In the genomic region with DNA sequence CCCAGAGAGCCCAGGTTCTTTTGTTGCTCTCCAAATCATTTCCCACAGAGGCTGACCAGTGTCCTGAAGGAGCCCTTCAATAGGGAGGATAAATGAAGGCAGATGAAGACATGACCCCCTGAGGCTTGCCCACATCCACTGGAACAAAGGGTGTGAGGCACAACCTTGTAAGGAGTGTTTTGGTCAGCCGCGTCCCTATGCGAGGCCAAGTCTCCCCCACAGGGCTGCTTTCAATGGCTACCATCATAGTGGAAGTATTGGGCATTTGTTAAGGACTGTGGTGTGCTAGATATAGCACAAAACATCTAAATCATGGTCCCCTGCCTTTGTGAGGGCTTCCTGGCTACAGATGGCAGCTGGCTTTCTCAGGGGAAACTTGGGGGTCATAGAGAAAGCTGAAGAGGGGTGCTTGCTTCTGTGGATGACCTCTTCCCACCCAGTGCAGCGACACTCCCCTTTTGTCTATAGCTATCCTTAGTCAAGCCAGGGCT, we compare ENCODE assay signal across 10 cellular contexts.
DNase-seq lines count a peak whose midpoint lies in the region; ATAC-seq and TF ChIP-seq lines count a peak whose summit lies in the region.
"Had no signal": no experiment of that assay in that cellular context is flagged by ENCODE, and none has a peak within 500 bp of the region (broad histone marks: within the 10 kb centered on the region; RNA-seq: fewer than 3 reads in every experiment).

No MANE protein-coding gene starts in this region.

- no peak overlapping the region for H3K4me3 Mint-ChIP-seq in stimulated activated memory B cell treated with anti-CD40 and anti-IgM and Interleukin-4, amounts not matched to agents 10 μg/mL and 1 μg/mL and 100 μg/mL, for 72 hours
- H3K4me3 Mint-ChIP-seq: activated T-helper 1 cell treated with anti-CD3 and anti-CD28 coated beads, Interleukin-12 subunit alpha, Interleukin-12 subunit beta, Interleukin-2, Interleukin-4 antibody, amounts not matched to agents 30 ng/mL and 10 ng/mL and 1 ng/mL, durations not matched to agents 14 hours and 24 hours and 36 hours had no signal

- peaks cover 77% of the 10 kb centered on the region for H3K4me1 Mint-ChIP-seq in stimulated activated memory B cell treated with anti-CD40 and anti-IgM and Interleukin-4, amounts not matched to agents 10 μg/mL and 1 μg/mL and 100 μg/mL, for 72 hours

- H3K27ac ChIP-seq in GM23248 (peak overlapping the region; percentile 94), left lung (peak overlapping the region; percentile 41 to 62)

- DNase-seq in GM23248 (no peak), astrocyte of the cerebellum (ENCODE audit: low read depth) (peak; percentile 44), left lung (no peak), EL (no peak), AG20443 (ENCODE audit: low spot score) (no peak), left colon (no peak)
- DNase-seq: T-helper 9 cell had no signal

- TF ChIP-seq CTCF in astrocyte of the cerebellum (IDR thresholded peaks at IDR 0.05; ENCODE audit: low read depth, low read length, missing control alignments) (no peak), left lung (IDR thresholded peaks at IDR 0.05) (no peak)

- H3K27me3 ChIP-seq in GM23248 (replicated peaks; ENCODE audit: insufficient read depth) (no peaks in the 10 kb centered on the region), left lung (no peaks in the 10 kb centered on the region)

- in situ Hi-C loops in GM23248 (cut with MboI) (no loop called here), astrocyte of the cerebellum (cut with HindIII; ENCODE audit: low sequenced_read_pairs) (no loop called here)

- H3K27ac Mint-ChIP-seq in stimulated activated memory B cell treated with anti-CD40 and anti-IgM and Interleukin-4, amounts not matched to agents 10 μg/mL and 1 μg/mL and 100 μg/mL, for 72 hours = peak overlapping the region; percentile 94
- H3K27ac Mint-ChIP-seq: activated T-helper 1 cell treated with anti-CD3 and anti-CD28 coated beads, Interleukin-12 subunit alpha, Interleukin-12 subunit beta, Interleukin-2, Interleukin-4 antibody, amounts not matched to agents 30 ng/mL and 10 ng/mL and 1 ng/mL, durations not matched to agents 14 hours and 24 hours and 36 hours had no signal

- peaks cover 26% of the 10 kb centered on the region for H3K36me3 Mint-ChIP-seq in stimulated activated memory B cell treated with anti-CD40 and anti-IgM and Interleukin-4, amounts not matched to agents 10 μg/mL and 1 μg/mL and 100 μg/mL, for 72 hours

- no peak overlapping the region for H3K4me3 ChIP-seq in GM23248
- no peak overlapping the region for H3K4me3 ChIP-seq in astrocyte of the cerebellum (ENCODE audit: low read depth, low read length)
- H3K4me3 ChIP-seq in left lung = no peak overlapping the region

- H3K9me3 Mint-ChIP-seq in stimulated activated memory B cell treated with anti-CD40 and anti-IgM and Interleukin-4, amounts not matched to agents 10 μg/mL and 1 μg/mL and 100 μg/mL, for 72 hours = no peaks in the 10 kb centered on the region
- H3K9me3 Mint-ChIP-seq: activated T-helper 1 cell treated with anti-CD3 and anti-CD28 coated beads, Interleukin-12 subunit alpha, Interleukin-12 subunit beta, Interleukin-2, Interleukin-4 antibody, amounts not matched to agents 30 ng/mL and 10 ng/mL and 1 ng/mL, durations not matched to agents 14 hours and 24 hours and 36 hours had no signal

- H3K79me2 ChIP-seq in GM23248 (ENCODE audit: insufficient read depth) = no peaks in the 10 kb centered on the region

- H3K4me1 ChIP-seq in GM23248 (ENCODE audit: insufficient read depth) (peaks cover 26% of the 10 kb centered on the region), left lung (peaks cover 13 to 31% of the 10 kb centered on the region in 2 donors)

- no peaks in the 10 kb centered on the region for H3K36me3 ChIP-seq in GM23248 (ENCODE audit: low read depth)
- no peaks in the 10 kb centered on the region for H3K36me3 ChIP-seq in left lung

- peak overlapping the region; percentile 37; the same call in 1 of the 2 replicates for H2AFZ ChIP-seq in GM23248

- H3F3A ChIP-seq in GM23248 (ENCODE audit: insufficient read depth) = peaks cover 32% of the 10 kb centered on the region

- no peaks in the 10 kb centered on the region for H4K20me1 ChIP-seq in GM23248 (ENCODE audit: insufficient read depth)

- 96 to 98% methylated on average over 4 of the region's 4 CpGs for WGBS in GM23248 (ENCODE audit: low coverage in 1 of 2, low lambda C conversion rate in 2 of 2, missing lambda C conversion rate in 2 of 2), 2 experiments

- intact Hi-C loops in left lung (cut with DNase I) = no loop called here
- intact Hi-C loops in left colon (cut with DNase I, micrococcal nuclease) = no loop called here

- no peaks in the 10 kb centered on the region for H3K9me2 ChIP-seq in GM23248 (ENCODE audit: insufficient read depth)

- peak overlapping the region; percentile 78 for H3K9ac ChIP-seq in GM23248

- no peaks in the 10 kb centered on the region for H3K27me3 Mint-ChIP-seq in stimulated activated memory B cell treated with anti-CD40 and anti-IgM and Interleukin-4, amounts not matched to agents 10 μg/mL and 1 μg/mL and 100 μg/mL, for 72 hours

- H3K9me3 ChIP-seq in GM23248 (ENCODE audit: low read depth) (no peaks in the 10 kb centered on the region), left lung (no peaks in the 10 kb centered on the region)

- H3K4me2 ChIP-seq in GM23248 (ENCODE audit: unreplicated experiment) = peak overlapping the region; percentile 58

- ATAC-seq in left lung (no peak), left colon (no peak), HG03135 (IDR thresholded peaks at IDR 0.05; ENCODE audit: unreplicated experiment) (no peak)
- no peak for ATAC-seq in stimulated activated memory B cell treated with anti-CD40 and anti-IgM and Interleukin-4, amounts not matched to agents 10 μg/mL and 1 μg/mL and 100 μg/mL, for 72 hours
